Comparison of ENCODE assay signal across 11 cellular contexts in the genomic region with DNA sequence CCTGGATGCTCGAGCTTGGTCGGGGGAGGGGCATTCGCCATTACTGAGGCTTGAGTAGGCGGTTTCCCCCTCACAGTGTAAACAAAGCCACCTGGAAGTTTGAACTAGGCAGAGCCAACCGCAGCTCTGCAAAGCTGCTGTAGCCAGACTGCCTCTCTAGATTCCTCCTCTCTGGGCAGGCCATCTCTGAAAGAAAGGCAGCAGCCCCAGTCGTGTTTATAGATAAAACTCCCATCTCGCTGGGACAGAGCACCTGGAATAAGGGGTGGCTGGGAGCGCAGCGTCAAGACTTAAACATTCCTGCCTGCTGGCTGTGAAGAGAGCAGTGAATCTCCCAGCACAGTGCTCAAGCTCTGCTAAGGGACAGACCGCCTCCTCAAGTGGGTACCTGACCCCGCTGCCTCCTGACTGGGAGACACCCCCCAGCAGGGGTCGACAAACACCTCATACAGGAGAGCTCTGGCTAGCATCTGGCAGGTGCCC. TPM values are rescaled to one million over a fixed set of nuclear protein-coding genes. Genes with fewer than 3 reads are reported as not detected.
A peak's percentile ranks its signal among the peaks of the same experiment; 100 is the strongest.
DNase-seq lines count a peak whose midpoint lies in the region; ATAC-seq lines count a peak whose summit lies in the region.
"Not testable (repeated sequence)": the region's sequence is repeated elsewhere in the genome, so short reads cannot be mapped to it uniquely, and the experiment has no call there.
"Had no signal": no experiment of that assay in that cellular context is flagged by ENCODE, and none has a peak within 500 bp of the region (broad histone marks: within the 10 kb centered on the region; RNA-seq: fewer than 3 reads in every experiment).

No MANE protein-coding gene starts in this region.

- peak overlapping the region; percentile 37 for H3K4me3 Mint-ChIP-seq in T-helper 17 cell
- H3K4me3 Mint-ChIP-seq in activated T-helper 17 cell treated with anti-CD3 and anti-CD28 coated beads, Interleukin-2, amount 50 U/mL, for 72 hours: peak overlapping the region; percentile 29
- peak overlapping the region; percentile 34 to 63 for H3K4me3 Mint-ChIP-seq in effector memory CD8-positive, alpha-beta T cell
- H3K4me3 Mint-ChIP-seq in naive thymus-derived CD8-positive, alpha-beta T cell: peak overlapping the region; percentile 48 to 84 (median 75)

- H3K36me3 ChIP-seq in thymus (ENCODE audit: control insufficient read depth, insufficient read depth): not testable (repeated sequence)

- DNase-seq in DMS 273 (lab: John Stamatoyannopoulos, UW; ENCODE audit: unreplicated experiment) (peak; percentile 75), NAMALWA (ENCODE audit: low spot score) (peak; percentile 63), NCI-H69 (lab: John Stamatoyannopoulos, UW) (peak; percentile 81)
- not testable (repeated sequence) for DNase-seq in T-helper 17 cell
- peak in 1 of 3 experiments; percentile 1 for DNase-seq in effector memory CD8-positive, alpha-beta T cell
- DNase-seq in naive thymus-derived CD8-positive, alpha-beta T cell: peak in 6 of 10 donors; percentile 9 to 49 (median 26)

- not testable (repeated sequence) for H3K27ac Mint-ChIP-seq in T-helper 17 cell; effector memory CD8-positive, alpha-beta T cell
- H3K27ac Mint-ChIP-seq in activated T-helper 17 cell treated with anti-CD3 and anti-CD28 coated beads, Interleukin-2, amount 50 U/mL, for 72 hours: peak overlapping the region; percentile 40
- H3K27ac Mint-ChIP-seq in naive thymus-derived CD8-positive, alpha-beta T cell: peak overlapping the region; percentile 4 to 87 (median 83)

- H3K4me3 ChIP-seq in thymus (ENCODE audit: low read length): peak overlapping the region; percentile 9

- H3K27me3 Mint-ChIP-seq in T-helper 17 cell: peaks cover 21% of the 10 kb centered on the region
- H3K27me3 Mint-ChIP-seq in activated T-helper 17 cell treated with anti-CD3 and anti-CD28 coated beads, Interleukin-2, amount 50 U/mL, for 72 hours: peaks cover 22% of the 10 kb centered on the region
- peaks cover 40 to 52% of the 10 kb centered on the region in 2 donors for H3K27me3 Mint-ChIP-seq in effector memory CD8-positive, alpha-beta T cell
- H3K27me3 Mint-ChIP-seq in naive thymus-derived CD8-positive, alpha-beta T cell: not testable (repeated sequence)

- not testable (repeated sequence) for ATAC-seq in T-helper 17 cell; activated T-helper 17 cell treated with anti-CD3 and anti-CD28 coated beads, Interleukin-2, amount 50 U/mL, for 72 hours (replicated peaks)
- ATAC-seq in effector memory CD8-positive, alpha-beta T cell (replicated peaks): peak; percentile 27
- peak; percentile 33 to 49 for ATAC-seq in naive thymus-derived CD8-positive, alpha-beta T cell

- H3K27ac ChIP-seq in thymus (ENCODE audit: low read depth): peak overlapping the region; percentile 89

- WGBS in thymus: 26% methylated on average over 12 of the region's 12 CpGs

- H3K36me3 Mint-ChIP-seq in T-helper 17 cell (ENCODE audit: low read depth); activated T-helper 17 cell treated with anti-CD3 and anti-CD28 coated beads, Interleukin-2, amount 50 U/mL, for 72 hours (ENCODE audit: low read depth); effector memory CD8-positive, alpha-beta T cell (ENCODE audit: insufficient read depth): not testable (repeated sequence)
- peaks cover 4 to 32% (median 28%) of the 10 kb centered on the region in 3 donors for H3K36me3 Mint-ChIP-seq in naive thymus-derived CD8-positive, alpha-beta T cell

- H3K4me1 ChIP-seq in thymus (ENCODE audit: control insufficient read depth, insufficient read depth, low read length): peaks cover 26% of the 10 kb centered on the region

- not testable (repeated sequence) for H3K27me3 ChIP-seq in thymus (ENCODE audit: control insufficient read depth, insufficient read depth)

- peaks cover 17% of the 10 kb centered on the region for H3K9me3 Mint-ChIP-seq in activated T-helper 17 cell treated with anti-CD3 and anti-CD28 coated beads, Interleukin-2, amount 50 U/mL, for 72 hours
- H3K9me3 Mint-ChIP-seq in effector memory CD8-positive, alpha-beta T cell: peaks cover 10 to 14% of the 10 kb centered on the region in 2 donors
- peaks cover 8 to 47% (median 39%) of the 10 kb centered on the region in 9 donors for H3K9me3 Mint-ChIP-seq in naive thymus-derived CD8-positive, alpha-beta T cell

- not testable (repeated sequence) for H3K9me3 ChIP-seq in T-helper 17 cell (ENCODE audit: control insufficient read depth, low read length, poor library complexity, severe bottlenecking); thymus (ENCODE audit: control insufficient read depth)

- not testable (repeated sequence) for H3K4me1 Mint-ChIP-seq in T-helper 17 cell; activated T-helper 17 cell treated with anti-CD3 and anti-CD28 coated beads, Interleukin-2, amount 50 U/mL, for 72 hours
- H3K4me1 Mint-ChIP-seq in effector memory CD8-positive, alpha-beta T cell (ENCODE audit: low read depth in 2 of 2): peaks cover 0 to 13% of the 10 kb centered on the region in 2 donors
- peaks cover 8 to 32% (median 19%) of the 10 kb centered on the region in 4 donors for H3K4me1 Mint-ChIP-seq in naive thymus-derived CD8-positive, alpha-beta T cell

- POLR2A ChIA-PET in naive thymus-derived CD8-positive, alpha-beta T cell (lab: Charles Lee): interaction anchor here (1.3 to 2.2 kb wide), 2 partner anchors 10 to 18 kb away, joined by 3 to 25 read pairs; a partner anchor contains a TSS

RNA-seq across cellular contexts. Expression of a gene that starts 10.4 kb away (rescaled TPM):
- 1 to 10 TPM; 3.4 to 5.6 TPM for total RNA-seq in T-helper 17 cell
- 10 to 100 TPM in 1 of 2 donors, 1 to 10 TPM in 1; 4.3 to 10.3 TPM for total RNA-seq in activated T-helper 17 cell treated with anti-CD3 and anti-CD28 coated beads, Interleukin-2, amount 50 U/mL, for 72 hours
- total RNA-seq in naive thymus-derived CD8-positive, alpha-beta T cell: 10 to 100 TPM; 20.8 to 24.1 TPM
- 1 to 10 TPM in 1 of 3 donors, under 1 TPM in 2; 0.76 to 1.2 (median 0.78) TPM for polyA plus RNA-seq in naive thymus-derived CD8-positive, alpha-beta T cell
- 13.8 TPM for polyA plus RNA-seq in thymus

RNA-seq across cellular contexts. Expression of a gene that starts 43.6 kb away (rescaled TPM):
- total RNA-seq in T-helper 17 cell: not detected
- not detected for total RNA-seq in activated T-helper 17 cell treated with anti-CD3 and anti-CD28 coated beads, Interleukin-2, amount 50 U/mL, for 72 hours
- not detected for total RNA-seq in naive thymus-derived CD8-positive, alpha-beta T cell
- not detected for polyA plus RNA-seq in naive thymus-derived CD8-positive, alpha-beta T cell
- polyA plus RNA-seq in thymus: 17.8 TPM
- total RNA-seq: GM12878, HFFc6, HT1080 had no signal
- polyA plus RNA-seq: GM12878 had no signal
